Comparison of ENCODE assay signal across 1 cellular context in genomic region chr9:19408693-19409405, GRCh38.
A peak's percentile ranks its signal among the peaks of the same experiment; 100 is the strongest.
TF ChIP-seq lines count a peak whose summit lies in the region.

Gene ACER2, plus strand, starts transcription at chr9:19409009. Its CDS starts 76 bp downstream, at chr9:19409085.

TF ChIP-seq in HEK293, 187 proteins besides CTCF, POLR2A, EP300 and RAD21 (continued from another document and continues in another):
- TF ChIP-seq, protein P1, sequence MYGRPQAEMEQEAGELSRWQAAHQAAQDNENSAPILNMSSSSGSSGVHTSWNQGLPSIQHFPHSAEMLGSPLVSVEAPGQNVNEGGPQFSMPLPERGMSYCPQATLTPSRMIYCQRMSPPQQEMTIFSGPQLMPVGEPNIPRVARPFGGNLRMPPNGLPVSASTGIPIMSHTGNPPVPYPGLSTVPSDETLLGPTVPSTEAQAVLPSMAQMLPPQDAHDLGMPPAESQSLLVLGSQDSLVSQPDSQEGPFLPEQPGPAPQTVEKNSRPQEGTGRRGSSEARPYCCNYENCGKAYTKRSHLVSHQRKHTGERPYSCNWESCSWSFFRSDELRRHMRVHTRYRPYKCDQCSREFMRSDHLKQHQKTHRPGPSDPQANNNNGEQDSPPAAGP (tag by site-specific recombination; IDR thresholded peaks at IDR 0.05): peak; percentile 56; the same call in 1 of the 2 replicates
- TF ChIP-seq ZBTB49 (tag by site-specific recombination; IDR thresholded peaks at IDR 0.05; ENCODE audit: low read depth): no peak
- no peak for TF ChIP-seq GLI2 (tag by site-specific recombination; IDR thresholded peaks at IDR 0.05; ENCODE audit: borderline replicate concordance, low read depth)
- TF ChIP-seq ZNF585B (tag by site-specific recombination; IDR thresholded peaks at IDR 0.05): no peak
- no peak for TF ChIP-seq ZNF174 (tag by site-specific recombination; IDR thresholded peaks at IDR 0.05)
- peak; percentile 55; the same call in 1 of the 2 replicates for TF ChIP-seq ZNF335 (tag by site-specific recombination; conservative IDR thresholded peaks at IDR 0.05)
- TF ChIP-seq, protein P2, sequence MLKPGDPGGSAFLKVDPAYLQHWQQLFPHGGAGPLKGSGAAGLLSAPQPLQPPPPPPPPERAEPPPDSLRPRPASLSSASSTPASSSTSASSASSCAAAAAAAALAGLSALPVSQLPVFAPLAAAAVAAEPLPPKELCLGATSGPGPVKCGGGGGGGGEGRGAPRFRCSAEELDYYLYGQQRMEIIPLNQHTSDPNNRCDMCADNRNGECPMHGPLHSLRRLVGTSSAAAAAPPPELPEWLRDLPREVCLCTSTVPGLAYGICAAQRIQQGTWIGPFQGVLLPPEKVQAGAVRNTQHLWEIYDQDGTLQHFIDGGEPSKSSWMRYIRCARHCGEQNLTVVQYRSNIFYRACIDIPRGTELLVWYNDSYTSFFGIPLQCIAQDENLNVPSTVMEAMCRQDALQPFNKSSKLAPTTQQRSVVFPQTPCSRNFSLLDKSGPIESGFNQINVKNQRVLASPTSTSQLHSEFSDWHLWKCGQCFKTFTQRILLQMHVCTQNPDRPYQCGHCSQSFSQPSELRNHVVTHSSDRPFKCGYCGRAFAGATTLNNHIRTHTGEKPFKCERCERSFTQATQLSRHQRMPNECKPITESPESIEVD (tag by site-specific recombination; IDR thresholded peaks at IDR 0.05): no peak
- TF ChIP-seq, protein P3, sequence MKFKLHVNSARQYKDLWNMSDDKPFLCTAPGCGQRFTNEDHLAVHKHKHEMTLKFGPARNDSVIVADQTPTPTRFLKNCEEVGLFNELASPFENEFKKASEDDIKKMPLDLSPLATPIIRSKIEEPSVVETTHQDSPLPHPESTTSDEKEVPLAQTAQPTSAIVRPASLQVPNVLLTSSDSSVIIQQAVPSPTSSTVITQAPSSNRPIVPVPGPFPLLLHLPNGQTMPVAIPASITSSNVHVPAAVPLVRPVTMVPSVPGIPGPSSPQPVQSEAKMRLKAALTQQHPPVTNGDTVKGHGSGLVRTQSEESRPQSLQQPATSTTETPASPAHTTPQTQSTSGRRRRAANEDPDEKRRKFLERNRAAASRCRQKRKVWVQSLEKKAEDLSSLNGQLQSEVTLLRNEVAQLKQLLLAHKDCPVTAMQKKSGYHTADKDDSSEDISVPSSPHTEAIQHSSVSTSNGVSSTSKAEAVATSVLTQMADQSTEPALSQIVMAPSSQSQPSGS (tag by site-specific recombination; IDR thresholded peaks at IDR 0.05; ENCODE audit: low read depth): no peak
- no peak for TF ChIP-seq ZNF560 (tag by site-specific recombination; IDR thresholded peaks at IDR 0.05; ENCODE audit: borderline replicate concordance)
- TF ChIP-seq SCRT2 (tag by site-specific recombination; IDR thresholded peaks at IDR 0.05): no peak
- TF ChIP-seq ZNF148 (tag by site-specific recombination; IDR thresholded peaks at IDR 0.05; ENCODE audit: borderline replicate concordance): no peak
- TF ChIP-seq ZNF341 (tag by site-specific recombination; IDR thresholded peaks at IDR 0.05; ENCODE audit: low read depth): peak; percentile 99
- TF ChIP-seq, protein P4, sequence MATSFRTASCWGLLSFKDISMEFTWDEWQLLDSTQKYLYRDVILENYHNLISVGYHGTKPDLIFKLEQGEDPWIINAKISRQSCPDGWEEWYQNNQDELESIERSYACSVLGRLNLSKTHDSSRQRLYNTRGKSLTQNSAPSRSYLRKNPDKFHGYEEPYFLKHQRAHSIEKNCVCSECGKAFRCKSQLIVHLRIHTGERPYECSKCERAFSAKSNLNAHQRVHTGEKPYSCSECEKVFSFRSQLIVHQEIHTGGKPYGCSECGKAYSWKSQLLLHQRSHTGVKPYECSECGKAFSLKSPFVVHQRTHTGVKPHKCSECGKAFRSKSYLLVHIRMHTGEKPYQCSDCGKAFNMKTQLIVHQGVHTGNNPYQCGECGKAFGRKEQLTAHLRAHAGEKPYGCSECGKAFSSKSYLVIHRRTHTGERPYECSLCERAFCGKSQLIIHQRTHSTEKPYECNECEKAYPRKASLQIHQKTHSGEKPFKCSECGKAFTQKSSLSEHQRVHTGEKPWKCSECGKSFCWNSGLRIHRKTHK (tag by site-specific recombination; IDR thresholded peaks at IDR 0.05): no peak
- TF ChIP-seq ZFP69B (tag by site-specific recombination; IDR thresholded peaks at IDR 0.05): peak; percentile 72
- peak; percentile 27; the same call in 1 of the 2 replicates for TF ChIP-seq ZBTB8A (tag by site-specific recombination; IDR thresholded peaks at IDR 0.05)
- no peak for TF ChIP-seq ZNF19 (tag by site-specific recombination; IDR thresholded peaks at IDR 0.05; ENCODE audit: low read depth)
- no peak for TF ChIP-seq ZNF707 (tag by site-specific recombination; IDR thresholded peaks at IDR 0.05)
- TF ChIP-seq ZNF433 (tag by site-specific recombination; IDR thresholded peaks at IDR 0.05; ENCODE audit: low read depth): no peak
- TF ChIP-seq ZNF600 (tag by site-specific recombination; IDR thresholded peaks at IDR 0.05): peak; percentile 58; the same call in 1 of the 2 replicates
- TF ChIP-seq ZNF747 (tag by site-specific recombination; IDR thresholded peaks at IDR 0.05): no peak
- TF ChIP-seq, protein P5, sequence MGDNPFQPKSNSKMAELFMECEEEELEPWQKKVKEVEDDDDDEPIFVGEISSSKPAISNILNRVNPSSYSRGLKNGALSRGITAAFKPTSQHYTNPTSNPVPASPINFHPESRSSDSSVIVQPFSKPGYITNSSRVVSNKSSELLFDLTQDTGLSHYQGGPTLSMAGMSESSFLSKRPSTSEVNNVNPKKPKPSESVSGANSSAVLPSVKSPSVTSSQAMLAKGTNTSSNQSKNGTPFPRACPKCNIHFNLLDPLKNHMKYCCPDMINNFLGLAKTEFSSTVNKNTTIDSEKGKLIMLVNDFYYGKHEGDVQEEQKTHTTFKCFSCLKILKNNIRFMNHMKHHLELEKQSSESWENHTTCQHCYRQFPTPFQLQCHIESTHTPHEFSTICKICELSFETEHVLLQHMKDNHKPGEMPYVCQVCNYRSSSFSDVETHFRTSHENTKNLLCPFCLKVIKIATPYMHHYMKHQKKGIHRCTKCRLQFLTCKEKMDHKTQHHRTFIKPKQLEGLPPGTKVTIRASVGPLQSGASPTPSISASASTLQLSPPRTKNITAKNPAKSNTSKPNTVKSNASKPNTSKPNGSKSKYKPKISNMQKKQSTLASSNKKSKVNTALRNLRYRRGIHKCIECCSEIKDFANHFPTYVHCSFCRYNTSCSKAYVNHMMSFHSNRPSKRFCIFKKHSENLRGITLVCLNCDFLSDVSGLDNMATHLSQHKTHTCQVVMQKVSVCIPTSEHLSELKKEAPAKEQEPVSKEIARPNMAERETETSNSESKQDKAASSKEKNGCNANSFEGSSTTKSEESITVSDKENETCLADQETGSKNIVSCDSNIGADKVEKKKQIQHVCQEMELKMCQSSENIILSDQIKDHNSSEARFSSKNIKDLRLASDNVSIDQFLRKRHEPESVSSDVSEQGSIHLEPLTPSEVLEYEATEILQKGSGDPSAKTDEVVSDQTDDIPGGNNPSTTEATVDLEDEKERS (tag by site-specific recombination; IDR thresholded peaks at IDR 0.05): no peak
- no peak for TF ChIP-seq ZFP41 (tag by site-specific recombination; IDR thresholded peaks at IDR 0.05; ENCODE audit: borderline replicate concordance)
- TF ChIP-seq ZNF76 (tag by site-specific recombination; IDR thresholded peaks at IDR 0.05; ENCODE audit: borderline replicate concordance, low read depth): no peak
- TF ChIP-seq, protein P6, sequence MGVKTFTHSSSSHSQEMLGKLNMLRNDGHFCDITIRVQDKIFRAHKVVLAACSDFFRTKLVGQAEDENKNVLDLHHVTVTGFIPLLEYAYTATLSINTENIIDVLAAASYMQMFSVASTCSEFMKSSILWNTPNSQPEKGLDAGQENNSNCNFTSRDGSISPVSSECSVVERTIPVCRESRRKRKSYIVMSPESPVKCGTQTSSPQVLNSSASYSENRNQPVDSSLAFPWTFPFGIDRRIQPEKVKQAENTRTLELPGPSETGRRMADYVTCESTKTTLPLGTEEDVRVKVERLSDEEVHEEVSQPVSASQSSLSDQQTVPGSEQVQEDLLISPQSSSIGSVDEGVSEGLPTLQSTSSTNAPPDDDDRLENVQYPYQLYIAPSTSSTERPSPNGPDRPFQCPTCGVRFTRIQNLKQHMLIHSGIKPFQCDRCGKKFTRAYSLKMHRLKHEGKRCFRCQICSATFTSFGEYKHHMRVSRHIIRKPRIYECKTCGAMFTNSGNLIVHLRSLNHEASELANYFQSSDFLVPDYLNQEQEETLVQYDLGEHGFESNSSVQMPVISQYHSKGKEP (tag by site-specific recombination; IDR thresholded peaks at IDR 0.05): no peak
- TF ChIP-seq GLI4 (tag by site-specific recombination; IDR thresholded peaks at IDR 0.05): no peak
- no peak for TF ChIP-seq BCL6B (tag by site-specific recombination; IDR thresholded peaks at IDR 0.05)
- TF ChIP-seq ZSCAN30 (tag by site-specific recombination; IDR thresholded peaks at IDR 0.05): no peak
- peak; percentile 92 for TF ChIP-seq SP2 (tag by site-specific recombination; IDR thresholded peaks at IDR 0.05)
- peak; percentile 82 for TF ChIP-seq ZFHX2 (tag by site-specific recombination; conservative IDR thresholded peaks at IDR 0.05)
- 0 out of 2 replicates have a peak, but pooled peaks have one; percentile 47 for TF ChIP-seq ZNF777 (tag by site-specific recombination; IDR thresholded peaks at IDR 0.05; ENCODE audit: borderline replicate concordance)
- no peak for TF ChIP-seq GFI1B (tag by site-specific recombination; IDR thresholded peaks at IDR 0.05)
- peak; percentile 83 for TF ChIP-seq ZBTB26 (tag by site-specific recombination; optimal IDR thresholded peaks at IDR 0.05)
- no peak for TF ChIP-seq ZNF664 (tag by site-specific recombination; IDR thresholded peaks at IDR 0.05)
- no peak for TF ChIP-seq ZNF391 (tag by site-specific recombination; IDR thresholded peaks at IDR 0.05; ENCODE audit: borderline replicate concordance, low read depth)
- no peak for TF ChIP-seq ZNF146 (tag by site-specific recombination; IDR thresholded peaks at IDR 0.05)
- TF ChIP-seq ZNF416 (tag by site-specific recombination; IDR thresholded peaks at IDR 0.05): no peak
- TF ChIP-seq SCRT1 (tag by site-specific recombination; IDR thresholded peaks at IDR 0.05; ENCODE audit: borderline replicate concordance): no peak
- TF ChIP-seq ZNF513 (tag by site-specific recombination; IDR thresholded peaks at IDR 0.05): no peak
- TF ChIP-seq TRIM28 (IDR thresholded peaks at IDR 0.05; ENCODE audit: borderline replicate concordance, low read length): peak; percentile 56; the same call in 1 of the 2 replicates
- TF ChIP-seq ZNF561 (tag by site-specific recombination; IDR thresholded peaks at IDR 0.05; ENCODE audit: borderline replicate concordance): peak; percentile 49; the same call in 1 of the 2 replicates
- no peak for TF ChIP-seq ZNF239 (tag by site-specific recombination; IDR thresholded peaks at IDR 0.05)
